In genomic region chr12:40737416-40737815, GRCh38 we compare ENCODE assay signal across 1 cellular context. TPM values are rescaled to one million over a fixed set of nuclear protein-coding genes. Genes with fewer than 3 reads are reported as not detected.
"Had no signal": no experiment of that assay in that cellular context is flagged by ENCODE, and none has a peak within 500 bp of the region (broad histone marks: within the 10 kb centered on the region; RNA-seq: fewer than 3 reads in every experiment).

No MANE protein-coding gene starts in this region.

RNA-seq across cellular contexts. Expression of gene CNTN1, which starts 45.2 kb away (rescaled TPM):
- total RNA-seq: HFFc6 had no signal
